Comparison of ENCODE assay signal across 8 cellular contexts in the genomic region with DNA sequence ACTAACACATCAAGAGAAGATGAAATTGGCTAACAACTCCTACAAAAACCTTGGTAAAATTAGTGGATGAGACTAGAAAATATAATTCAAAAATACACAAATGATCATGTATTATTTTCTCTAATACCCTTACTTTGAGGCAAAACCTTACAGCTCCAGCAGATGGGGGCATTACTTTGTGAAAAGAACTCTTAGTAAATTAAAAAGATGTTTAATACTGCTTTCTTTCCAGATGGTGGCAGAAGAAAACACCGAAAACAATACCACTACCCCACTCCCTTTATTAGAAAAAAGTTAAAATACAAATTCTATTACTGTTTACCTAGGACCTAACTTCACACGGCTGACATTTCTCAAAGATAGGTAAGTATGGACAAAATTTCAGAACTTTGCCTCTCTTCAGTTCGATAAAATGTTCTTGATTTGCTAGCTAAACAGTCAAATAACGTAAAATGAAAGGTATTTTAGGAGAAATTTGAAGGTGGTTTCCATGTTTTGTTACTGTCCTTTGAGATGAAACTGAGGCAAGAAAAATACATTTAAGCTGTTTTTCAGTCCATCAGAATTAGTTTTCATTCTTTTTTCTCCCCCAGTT. TPM values are rescaled to one million over a fixed set of nuclear protein-coding genes. Genes with fewer than 3 reads are reported as not detected.
DNase-seq lines count a peak whose midpoint lies in the region; ATAC-seq and TF ChIP-seq lines count a peak whose summit lies in the region.

No MANE protein-coding gene starts in this region.

- H3K4me3 ChIP-seq in Caco-2 (ENCODE audit: low read depth, low read length) (no peak overlapping the region), brain microvascular endothelial cell (ENCODE audit: low read depth, low read length) (no peak overlapping the region), kidney epithelial cell (ENCODE audit: low read depth, low read length) (no peak overlapping the region)

- no peaks in the 10 kb centered on the region for H3K27me3 ChIP-seq in Caco-2 (replicated peaks; ENCODE audit: control insufficient read depth, insufficient read depth, low read length)
- H3K27me3 ChIP-seq in brain microvascular endothelial cell (replicated peaks), result no peaks in the 10 kb centered on the region
- H3K27me3 ChIP-seq in kidney epithelial cell (ENCODE audit: control insufficient read depth, insufficient read depth, low read length), result no peaks in the 10 kb centered on the region

- H3K9me3 ChIP-seq in Caco-2, result no peaks in the 10 kb centered on the region

- no peaks in the 10 kb centered on the region for H3K27me3 Mint-ChIP-seq in Caco-2 (ENCODE audit: insufficient read depth, unreplicated experiment)

- no peak overlapping the region for H3K27ac Mint-ChIP-seq in Caco-2 (ENCODE audit: unreplicated experiment)

- intact Hi-C loops in Caco-2 (cut with micrococcal nuclease; ENCODE audit: unreplicated experiment), result loop anchor here (1.0 kb wide), 3 partner anchors 211 to 1000 kb away; no protein-coding TSS in a partner anchor
- intact Hi-C loops in posterior vena cava (cut with DNase I), result loop anchor here in 1 of 2 donors (10.0 kb wide), 1 partner anchor 505 kb away; no protein-coding TSS in a partner anchor

- POLR2A ChIA-PET in Caco-2 (lab: Charles Lee), result interaction anchor here (1.3 kb wide), 1 partner anchor 31 kb away, joined by 4 read pairs; a partner anchor contains a TSS

- H3K4me1 ChIP-seq in Caco-2, result 0 out of 2 replicates have a peak, but pooled peaks cover 9% of the 10 kb centered on the region

- TF ChIP-seq CTCF in Caco-2 (IDR thresholded peaks at IDR 0.05; ENCODE audit: insufficient read depth in 1 of 2, low read depth in 1 of 2, low read length in 1 of 2, severe bottlenecking in 1 of 2, unreplicated experiment in 1 of 2), result peak; percentile 46 to 58
- peak; percentile 62 for TF ChIP-seq CTCF in brain microvascular endothelial cell (IDR thresholded peaks at IDR 0.05; ENCODE audit: low read depth, low read length, missing control alignments)
- TF ChIP-seq CTCF in kidney epithelial cell (IDR thresholded peaks at IDR 0.05; ENCODE audit: insufficient read depth, low read length, poor library complexity, severe bottlenecking), result peak; percentile 61

- no peaks in the 10 kb centered on the region for H3K4me1 Mint-ChIP-seq in Caco-2 (ENCODE audit: low read depth, unreplicated experiment)

- H3K9me3 Mint-ChIP-seq in Caco-2 (ENCODE audit: unreplicated experiment), result no peaks in the 10 kb centered on the region

- no peaks in the 10 kb centered on the region; the same call in 1 of the 2 replicates for H3K36me3 ChIP-seq in Caco-2 (ENCODE audit: control insufficient read depth, insufficient read depth, low read length)
- H3K36me3 ChIP-seq in brain microvascular endothelial cell (replicated peaks), result no peaks in the 10 kb centered on the region
- no peaks in the 10 kb centered on the region for H3K36me3 ChIP-seq in kidney epithelial cell (ENCODE audit: control insufficient read depth, insufficient read depth, low read length)

- H3K27ac ChIP-seq in brain microvascular endothelial cell, result no peak overlapping the region

- no peak overlapping the region for H3K4me3 Mint-ChIP-seq in Caco-2 (ENCODE audit: unreplicated experiment)

- no TSS peak for BruUV-seq in Caco-2 (replicated peaks; lab: Mats Ljungman, UMichigan)

- H3K36me3 Mint-ChIP-seq in Caco-2 (ENCODE audit: insufficient read depth, unreplicated experiment), result peaks cover 5% of the 10 kb centered on the region

- in situ Hi-C loops in brain microvascular endothelial cell (cut with HindIII; ENCODE audit: low pct_ligation_motif_present, low sequenced_read_pairs), result loop anchor here (25.0 kb wide), 1 partner anchor 997 kb away; no protein-coding TSS in a partner anchor

- DNase-seq in Caco-2 (peak in 1 of 2 experiments; percentile 24), NCI-H446 treated with DMSO at 0.1 percent for 48 hours (lab: John Stamatoyannopoulos, UW) (peak; percentile 28), brain microvascular endothelial cell (peak; percentile 41), kidney epithelial cell (ENCODE audit: low read depth) (peak; percentile 9), posterior vena cava (ENCODE audit: low spot score) (no peak)
- DNase-seq in activated CD8-positive, alpha-beta memory T cell treated with anti-CD3 and anti-CD28 coated beads for 24 hours, result no peak

- CTCF ChIA-PET in Caco-2 (lab: Charles Lee), result interaction anchor here (0.7 to 1.3 kb wide), 3 partner anchors 31 to 519 kb away, joined by 3 to 7 read pairs (median 5); a partner anchor contains a TSS

- ATAC-seq in GM18511 (IDR thresholded peaks at IDR 0.05; ENCODE audit: unreplicated experiment) (peak; percentile 92), HG03039 (IDR thresholded peaks at IDR 0.05; ENCODE audit: unreplicated experiment) (peak; percentile 67)

RNA-seq across cellular contexts. Expression of a gene that starts 30.6 kb away (rescaled TPM):
- total RNA-seq in Caco-2 (2022), result 56.3 and 59.9 TPM in 2 replicates
- total RNA-seq in kidney epithelial cell, result 60.7 and 80.3 TPM in 2 replicates
- 10 to 100 TPM; 36.4 to 37.6 TPM for total RNA-seq in posterior vena cava

RNA-seq across cellular contexts. Expression of a gene that starts 31.0 kb away (rescaled TPM):
- total RNA-seq in Caco-2 (2022), result 23.7 and 27.5 TPM in 2 replicates
- total RNA-seq in kidney epithelial cell, result 14.5 and 25.9 TPM in 2 replicates
- 10 to 100 TPM; 39.8 to 40.8 TPM for total RNA-seq in posterior vena cava

Comparison
In these comparisons a context has a peak if more than half of its experiments do, and no peak if none do; other contexts are left out.
1. DNase-seq: peak in NCI-H446 treated with DMSO at 0.1 percent for 48 hours (single experiment), brain microvascular endothelial cell (single experiment) and kidney epithelial cell (single experiment); none in posterior vena cava (single experiment) and activated CD8-positive, alpha-beta memory T cell treated with anti-CD3 and anti-CD28 coated beads for 24 hours (single experiment).
2. Peak in every context shown above with its lines, with median percentiles within 50 percentile points of each other: CTCF ChIP-seq.